In the genomic region with DNA sequence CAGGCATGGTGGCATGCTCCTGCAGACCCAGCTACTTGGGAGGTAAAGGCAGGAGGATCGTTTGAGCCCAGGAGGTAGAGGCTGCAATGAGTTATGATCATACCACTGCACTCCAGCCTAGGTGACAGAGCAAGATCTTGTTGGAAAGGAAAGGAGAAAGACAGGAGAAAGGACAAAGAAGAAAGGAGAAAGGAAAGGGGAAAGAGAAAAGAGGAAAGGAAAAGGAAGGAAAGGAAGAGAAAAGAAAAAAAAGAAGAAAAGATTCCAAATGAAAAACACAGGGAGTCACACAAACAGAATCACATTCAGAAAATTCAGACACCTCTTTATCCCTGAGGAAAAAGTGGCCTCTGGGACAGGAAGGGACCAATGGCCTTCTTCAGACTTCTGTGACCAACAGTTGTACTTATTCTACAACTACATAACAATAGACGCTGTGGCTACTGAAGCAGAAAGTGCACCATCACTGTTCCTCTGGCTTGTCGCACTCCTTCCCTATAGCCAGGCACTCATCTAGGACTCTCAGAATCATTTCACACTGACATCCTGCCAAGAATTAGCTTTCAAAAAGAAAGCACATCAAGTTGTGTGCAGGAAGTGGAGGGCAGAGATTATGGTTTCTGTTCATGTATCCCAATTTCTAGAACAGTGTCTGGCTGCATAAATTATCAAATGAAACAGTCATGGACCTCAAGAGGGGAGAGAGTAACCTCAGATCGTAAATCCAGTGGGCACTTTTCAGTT, we compare ENCODE assay signal across 9 cellular contexts. TPM values are rescaled to one million over a fixed set of nuclear protein-coding genes. Genes with fewer than 3 reads are reported as not detected.
DNase-seq lines count a peak whose midpoint lies in the region; ATAC-seq and TF ChIP-seq lines count a peak whose summit lies in the region.
"Had no signal": no experiment of that assay in that cellular context is flagged by ENCODE, and none has a peak within 500 bp of the region (broad histone marks: within the 10 kb centered on the region; RNA-seq: fewer than 3 reads in every experiment).

No MANE protein-coding gene starts in this region.

- H3K27ac Mint-ChIP-seq in activated CD4-positive, alpha-beta T cell treated with anti-CD3 and anti-CD28 coated beads, Interleukin-2, amount 10 ng/mL, durations not matched to agents 7 days and 5 days: peak overlapping the region; percentile 55
- peak overlapping the region; percentile 69 for H3K27ac Mint-ChIP-seq in HFFc6
- H3K27ac Mint-ChIP-seq in T-cell: peak overlapping the region; percentile 25 to 58

- H3K4me3 Mint-ChIP-seq in activated CD4-positive, alpha-beta T cell treated with anti-CD3 and anti-CD28 coated beads, Interleukin-2, amount 10 ng/mL, durations not matched to agents 7 days and 5 days: no peak overlapping the region
- no peak overlapping the region for H3K4me3 Mint-ChIP-seq in HFFc6
- peak overlapping the region in 2 of 3 donors; percentile 21 to 29 for H3K4me3 Mint-ChIP-seq in T-cell

- peaks cover 68% of the 10 kb centered on the region for H3K4me1 Mint-ChIP-seq in activated CD4-positive, alpha-beta T cell treated with anti-CD3 and anti-CD28 coated beads, Interleukin-2, amount 10 ng/mL, durations not matched to agents 7 days and 5 days
- H3K4me1 Mint-ChIP-seq in HFFc6 (ENCODE audit: low read depth) (peaks cover 69% of the 10 kb centered on the region), T-cell (peaks cover 85 to 90% (median 90%) of the 10 kb centered on the region in 3 donors)

- H3K36me3 Mint-ChIP-seq in activated CD4-positive, alpha-beta T cell treated with anti-CD3 and anti-CD28 coated beads, Interleukin-2, amount 10 ng/mL, durations not matched to agents 7 days and 5 days (ENCODE audit: low read depth): peaks cover 23% of the 10 kb centered on the region
- peaks cover 29% of the 10 kb centered on the region for H3K36me3 Mint-ChIP-seq in HFFc6 (ENCODE audit: low read depth)
- peaks cover 12% of the 10 kb centered on the region for H3K36me3 Mint-ChIP-seq in T-cell

- CTCF ChIA-PET in activated CD4-positive, alpha-beta T cell treated with anti-CD3 and anti-CD28 coated beads, Interleukin-2, amount 10 ng/mL, durations not matched to agents 7 days and 5 days (lab: Charles Lee): no interaction called here
- CTCF ChIA-PET in T-cell (lab: Charles Lee): interaction anchor here in 1 of 2 donors (0.6 to 0.7 kb wide), 2 partner anchors 30 to 42 kb away, joined by 3 read pairs; no protein-coding TSS in a partner anchor

- peak; percentile 16 to 47 (median 24) for ATAC-seq in T-cell (replicated peaks in 1 of 4)
- no peak for ATAC-seq in HG02938 (IDR thresholded peaks at IDR 0.05; ENCODE audit: unreplicated experiment)
- ATAC-seq: HepG2 had no signal

- POLR2A ChIA-PET in activated CD4-positive, alpha-beta T cell treated with anti-CD3 and anti-CD28 coated beads, Interleukin-2, amount 10 ng/mL, durations not matched to agents 7 days and 5 days (lab: Charles Lee): no interaction called here
- POLR2A ChIA-PET in T-cell (lab: Charles Lee): no interaction called here

- TF ChIP-seq CTCF in HFFc6 (IDR thresholded peaks at IDR 0.05): no peak

- no peaks in the 10 kb centered on the region for H3K9me3 Mint-ChIP-seq in activated CD4-positive, alpha-beta T cell treated with anti-CD3 and anti-CD28 coated beads, Interleukin-2, amount 10 ng/mL, durations not matched to agents 7 days and 5 days
- H3K9me3 Mint-ChIP-seq in HFFc6 (no peaks in the 10 kb centered on the region), T-cell (no peaks in the 10 kb centered on the region)

- H3K27me3 Mint-ChIP-seq in activated CD4-positive, alpha-beta T cell treated with anti-CD3 and anti-CD28 coated beads, Interleukin-2, amount 10 ng/mL, durations not matched to agents 7 days and 5 days: no peaks in the 10 kb centered on the region
- H3K27me3 Mint-ChIP-seq in HFFc6 (ENCODE audit: insufficient read depth) (peaks cover 4% of the 10 kb centered on the region), T-cell (no peaks in the 10 kb centered on the region)

- DNase-seq in activated CD4-positive, alpha-beta T cell treated with anti-CD3 and anti-CD28 coated beads, Interleukin-2, amount 10 ng/mL, durations not matched to agents 7 days and 5 days: no peak
- no peak for DNase-seq in activated CD4-positive, alpha-beta T cell treated with anti-CD3 and anti-CD28 coated beads, Interleukin-2, amount 50 U/mL, for 1 hour
- DNase-seq in HFFc6 (no peak), T-cell (no peak), pons (ENCODE audit: low spot score) (peak; percentile 25), NCI-H82 (lab: John Stamatoyannopoulos, UW) (no peak), NCI-H1930 (lab: John Stamatoyannopoulos, UW) (no peak)

RNA-seq across cellular contexts. Expression of a gene that starts 5.9 kb away (rescaled TPM):
- total RNA-seq in activated CD4-positive, alpha-beta T cell treated with anti-CD3 and anti-CD28 coated beads, Interleukin-2, amount 10 ng/mL, durations not matched to agents 7 days and 5 days: 10 to 100 TPM; 20.9 to 21.1 TPM
- total RNA-seq in HFFc6 (2021; fragmentation: NEBNext Ultra II Directional; extraction: Animal tissue kit (Norgen Biotek cat#: 25700)): 10 to 100 TPM; 23.5 to 31.0 (median 28.4) TPM
- total RNA-seq in T-cell: 10 to 100 TPM; 15.6 to 19.2 (median 16.3) TPM

RNA-seq across cellular contexts. Expression of a gene that starts 20.1 kb away (rescaled TPM):
- total RNA-seq in activated CD4-positive, alpha-beta T cell treated with anti-CD3 and anti-CD28 coated beads, Interleukin-2, amount 10 ng/mL, durations not matched to agents 7 days and 5 days: 10 to 100 TPM; 75.0 to 76.0 TPM
- 10 to 100 TPM; 44.6 to 51.6 (median 46.8) TPM for total RNA-seq in HFFc6 (2021; fragmentation: NEBNext Ultra II Directional; extraction: Animal tissue kit (Norgen Biotek cat#: 25700))
- 10 to 100 TPM; 33.2 to 59.1 (median 37.3) TPM for total RNA-seq in T-cell

Comparison
In these comparisons a context has a peak if more than half of its experiments do, and no peak if none do; other contexts are left out.
1. H3K4me3 Mint-ChIP-seq: peak in T-cell (2 of 3); none in activated CD4-positive, alpha-beta T cell treated with anti-CD3 and anti-CD28 coated beads, Interleukin-2, amount 10 ng/mL, durations not matched to agents 7 days and 5 days (single experiment) and HFFc6 (single experiment).
2. Peak in every context shown above with its lines, with median percentiles within 50 percentile points of each other: H3K27ac Mint-ChIP-seq.